In the genomic region with DNA sequence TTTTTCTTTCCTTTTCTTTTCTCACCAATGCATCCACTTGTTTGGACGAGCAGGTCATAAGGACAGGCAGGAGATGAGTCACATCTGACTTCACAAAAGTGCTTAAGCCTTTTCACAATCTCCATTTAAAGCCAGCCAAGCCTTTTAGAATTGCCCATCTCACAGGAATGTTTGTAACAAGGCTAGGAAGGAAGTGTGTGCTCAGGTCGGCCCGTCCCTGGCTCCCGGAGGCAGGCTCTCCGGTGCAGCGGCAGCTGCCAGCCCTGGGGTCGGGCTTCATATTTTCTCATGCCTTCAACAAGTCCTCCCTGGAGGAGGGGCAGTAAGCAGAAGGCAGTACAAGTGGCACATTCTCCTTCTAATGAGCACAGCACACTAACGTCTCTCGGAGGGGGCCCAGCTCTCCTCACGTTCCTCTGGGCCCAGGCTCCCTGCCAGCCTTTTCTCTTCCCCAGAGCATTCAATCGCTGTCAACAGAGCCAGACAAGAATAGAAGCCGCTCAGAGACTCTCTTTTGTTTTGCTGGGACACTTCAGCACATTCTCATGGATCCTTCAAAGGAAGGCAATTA, we compare ENCODE assay signal across 8 cellular contexts.
A peak's percentile ranks its signal among the peaks of the same experiment; 100 is the strongest.
DNase-seq lines count a peak whose midpoint lies in the region; ATAC-seq, FAIRE-seq and TF ChIP-seq lines count a peak whose summit lies in the region.

No MANE protein-coding gene starts in this region.

- H3K36me3 Mint-ChIP-seq in Caco-2 (ENCODE audit: insufficient read depth, unreplicated experiment) = no peaks in the 10 kb centered on the region

- CTCF ChIA-PET in AG04450 (lab: Charles Lee) (no interaction called here), Caco-2 (lab: Charles Lee) (no interaction called here)

- H3K4me1 Mint-ChIP-seq in Caco-2 (ENCODE audit: low read depth, unreplicated experiment) = peaks cover 7% of the 10 kb centered on the region

- H3K27ac Mint-ChIP-seq in Caco-2 (ENCODE audit: unreplicated experiment) = no peak overlapping the region

- H3K4me3 Mint-ChIP-seq in Caco-2 (ENCODE audit: unreplicated experiment) = no peak overlapping the region

- DNase-seq in AG04450 (ENCODE audit: low read depth, low spot score) (peak; percentile 88), NCI-H2029 (lab: John Stamatoyannopoulos, UW) (peak; percentile 78), Caco-2 (no peak), UCSD-AML1 (lab: John Stamatoyannopoulos, UW; ENCODE audit: unreplicated experiment) (no peak), NCI-H2227 treated with DMSO at 0.1 percent for 48 hours (lab: John Stamatoyannopoulos, UW) (no peak)

- peak overlapping the region; percentile 97 for H3K27ac ChIP-seq in AG04450 (ENCODE audit: low read depth, low read length)
- H3K27ac ChIP-seq in muscle layer of colon (ENCODE audit: low read depth, low read length) = peak overlapping the region; percentile 16

- peak; percentile 12 for FAIRE-seq in endometrium (lab: Jason Lieb, UNC)

- peaks cover 5% of the 10 kb centered on the region for H3K27me3 Mint-ChIP-seq in Caco-2 (ENCODE audit: insufficient read depth, unreplicated experiment)

- no peak for ATAC-seq in GM19351 (IDR thresholded peaks at IDR 0.05; ENCODE audit: unreplicated experiment)

- peak overlapping the region; percentile 25 for H3K4me3 ChIP-seq in AG04450 (ENCODE audit: low read depth, low read length)
- peak overlapping the region in 1 of 2 donors; percentile 15 for H3K4me3 ChIP-seq in muscle layer of colon (ENCODE audit: low read depth in 1 of 2, low read length in 2 of 2)
- no peak overlapping the region for H3K4me3 ChIP-seq in Caco-2 (ENCODE audit: low read depth, low read length)

- H3K9me3 Mint-ChIP-seq in Caco-2 (ENCODE audit: unreplicated experiment) = peaks cover 7% of the 10 kb centered on the region

- H3K27me3 ChIP-seq in AG04450 (ENCODE audit: control insufficient read depth, insufficient read depth, low read length) (no peaks in the 10 kb centered on the region), muscle layer of colon (ENCODE audit: control insufficient read depth in 1 of 2, insufficient read depth in 2 of 2, low read length in 2 of 2) (no peaks in the 10 kb centered on the region), Caco-2 (replicated peaks; ENCODE audit: control insufficient read depth, insufficient read depth, low read length) (no peaks in the 10 kb centered on the region)

- BruUV-seq in Caco-2 (replicated peaks; lab: Mats Ljungman, UMichigan) = no TSS peak

- H3K9me3 ChIP-seq in AG04450 (ENCODE audit: control insufficient read depth, insufficient read depth, low read length) (peaks cover 13% of the 10 kb centered on the region; the same call in 1 of the 2 replicates), muscle layer of colon (ENCODE audit: low read length) (no peaks in the 10 kb centered on the region), Caco-2 (no peaks in the 10 kb centered on the region)

- H3K4me1 ChIP-seq in muscle layer of colon (ENCODE audit: insufficient read depth, low read length) = peaks cover 15% of the 10 kb centered on the region
- no peaks in the 10 kb centered on the region for H3K4me1 ChIP-seq in Caco-2

- H3K9ac ChIP-seq in muscle layer of colon (ENCODE audit: low read length) = peak overlapping the region; percentile 11

- TF ChIP-seq CTCF in AG04450 (IDR thresholded peaks at IDR 0.05; ENCODE audit: low read depth, low read length) (no peak), Caco-2 (IDR thresholded peaks at IDR 0.05; ENCODE audit: insufficient read depth in 1 of 2, low read depth in 1 of 2, low read length in 1 of 2, severe bottlenecking in 1 of 2, unreplicated experiment in 1 of 2) (no peak)

- H3K36me3 ChIP-seq in muscle layer of colon (ENCODE audit: insufficient read depth, low read length) (no peaks in the 10 kb centered on the region), Caco-2 (ENCODE audit: control insufficient read depth, insufficient read depth, low read length) (no peaks in the 10 kb centered on the region)

- intact Hi-C loops in Caco-2 (cut with micrococcal nuclease; ENCODE audit: unreplicated experiment) = no loop called here

- POLR2A ChIA-PET in AG04450 (lab: Yijun Ruan, JAX) = no interaction called here
- POLR2A ChIA-PET in Caco-2 (lab: Charles Lee) = no interaction called here

Comparison
In these comparisons a context has a peak if more than half of its experiments do, and no peak if none do; other contexts are left out.
1. DNase-seq: peak in AG04450 (single experiment) and NCI-H2029 (single experiment); none in Caco-2 (0 of 2), UCSD-AML1 (single experiment) and NCI-H2227 treated with DMSO at 0.1 percent for 48 hours (single experiment).